In genomic region chr1:239125888-239126287, GRCh38 we compare ENCODE assay signal across 19 cellular contexts.
DNase-seq lines count a peak whose midpoint lies in the region; ATAC-seq and TF ChIP-seq lines count a peak whose summit lies in the region.
"Had no signal": no experiment of that assay in that cellular context is flagged by ENCODE, and none has a peak within 500 bp of the region (broad histone marks: within the 10 kb centered on the region; RNA-seq: fewer than 3 reads in every experiment).

No MANE protein-coding gene starts in this region.

- H3K23ac ChIP-seq in H9 (ENCODE audit: insufficient read length, low read depth, low read length), result no peak overlapping the region

- H2AFZ ChIP-seq in H9 (ENCODE audit: low read length), result no peak overlapping the region

- H3K36me3 ChIP-seq in iPS-20b (ENCODE audit: insufficient read depth, low read depth, low read length), result no peaks in the 10 kb centered on the region
- no peaks in the 10 kb centered on the region for H3K36me3 ChIP-seq in MG63
- H3K36me3 ChIP-seq: BE2C, HAP-1, Peyer's patch, SJCRH30 had no signal

- H3K56ac ChIP-seq in H9 (ENCODE audit: insufficient read length, low read depth, low read length), result no peak overlapping the region

- H2BK15ac ChIP-seq in H9 (ENCODE audit: low read depth, low read length), result no peak overlapping the region

- H3K27me3 Mint-ChIP-seq in H9 (ENCODE audit: low read depth), result no peaks in the 10 kb centered on the region

- no peak overlapping the region for H2BK120ac ChIP-seq in H9 (ENCODE audit: low read depth, low read length, poor library complexity, severe bottlenecking)

- H3K14ac ChIP-seq in H9 (ENCODE audit: insufficient read depth, low read length), result no peak overlapping the region

- H3K18ac ChIP-seq in H9 (ENCODE audit: insufficient read length, low read depth, low read length), result no peak overlapping the region

- peaks cover 0 to 2% of the 10 kb centered on the region in 2 experiments; a peak in 1 of 5 replicates for H3K9me3 Mint-ChIP-seq in H9

- no peak overlapping the region for H4K5ac ChIP-seq in H9 (ENCODE audit: insufficient read length, low read depth, low read length)

- DNase-seq in H9 (no peak), caudate nucleus (lab: John Stamatoyannopoulos, UW) (peak in 1 of 61 donors; percentile 5), substantia nigra (lab: John Stamatoyannopoulos, UW) (no peak), Right ventricle myocardium inferior (ENCODE audit: missing footprints) (no peak), MG63 (no peak)
- no peak for DNase-seq in activated effector memory CD4-positive, alpha-beta T cell treated with Interleukin-2 at 50 U/mL for 16 hours
- DNase-seq: BE2C, NCI-H1092, NCI-H1436 treated with DMSO at 0.1 percent for 48 hours, NCI-H1930, NCI-H2227 treated with DMSO at 0.1 percent for 48 hours, NCI-H510A, Peyer's patch, SJCRH30 had no signal

- 0 out of 7 replicates have a peak, but pooled peaks cover 0 to 7% (median 0%) of the 10 kb centered on the region in 3 experiments for H3K36me3 Mint-ChIP-seq in H9 (ENCODE audit: insufficient read depth in 1 of 3, low read depth in 3 of 3)

- H3K4me3 Mint-ChIP-seq in H9, result no peak overlapping the region; a peak in 1 of 5 replicates

- peak overlapping the region; percentile 31; the same call in 1 of the 2 replicates for H3K4me3 ChIP-seq in iPS-20b (ENCODE audit: low read length)
- no peak overlapping the region for H3K4me3 ChIP-seq in MG63
- H3K4me3 ChIP-seq: GM12878, HAP-1, K562, Peyer's patch, SJCRH30 had no signal

- no peak overlapping the region for H3T11ph ChIP-seq in H9 (ENCODE audit: low read length)

- no peak overlapping the region for H2BK5ac ChIP-seq in H9 (ENCODE audit: insufficient read length, low read length)

- no peak overlapping the region for H2BK12ac ChIP-seq in H9 (ENCODE audit: insufficient read length, low read depth, low read length)

- no peaks in the 10 kb centered on the region for H3K9me3 ChIP-seq in H9 (ENCODE audit: control insufficient read depth, low read depth, low read length)
- H3K9me3 ChIP-seq in iPS-20b (ENCODE audit: insufficient read depth, low read depth, low read length), result no peaks in the 10 kb centered on the region
- H3K9me3 ChIP-seq in MG63, result no peaks in the 10 kb centered on the region
- H3K9me3 ChIP-seq: BE2C, HAP-1, Peyer's patch, SJCRH30 had no signal

- no peaks in the 10 kb centered on the region for H4K20me1 ChIP-seq in H9 (ENCODE audit: control insufficient read depth, insufficient read depth, insufficient read length)

- no peak overlapping the region for H2BK20ac ChIP-seq in H9 (ENCODE audit: low read depth, low read length, poor library complexity, severe bottlenecking)

- H3K9ac ChIP-seq in H9 (ENCODE audit: extremely low read depth, insufficient read length, low read length) (no peak overlapping the region), iPS-20b (ENCODE audit: low read depth, low read length) (peak overlapping the region; percentile 42; the same call in 1 of the 2 replicates)

- peaks cover 46 to 53% of the 10 kb centered on the region in 2 experiments for H3K4me1 Mint-ChIP-seq in H9

- intact Hi-C loops in Right ventricle myocardium inferior (cut with DNase I), result no loop called here

- H3K27me3 ChIP-seq in H9 (ENCODE audit: insufficient read depth, low read length) (no peaks in the 10 kb centered on the region), iPS-20b (ENCODE audit: insufficient read depth, low read length) (no peaks in the 10 kb centered on the region), MG63 (no peaks in the 10 kb centered on the region)
- H3K27me3 ChIP-seq: BE2C, Peyer's patch, SJCRH30 had no signal

- no peak overlapping the region for H4K91ac ChIP-seq in H9 (ENCODE audit: insufficient read length, low read depth, low read length)

- no peaks in the 10 kb centered on the region for H3K79me2 ChIP-seq in H9 (ENCODE audit: insufficient read depth, low read length)

- H2AK5ac ChIP-seq in H9 (ENCODE audit: insufficient read length, low read length), result no peak overlapping the region

- peak overlapping the region; percentile 41 for H3K4me2 ChIP-seq in H9 (ENCODE audit: insufficient read depth, insufficient read length, low read length)

- peak overlapping the region; percentile 47 for H3K27ac ChIP-seq in H9 (ENCODE audit: insufficient read length, low read depth, low read length)
- peak overlapping the region; percentile 48 for H3K27ac ChIP-seq in caudate nucleus (ENCODE audit: low read depth, low read length)
- H3K27ac ChIP-seq in iPS-20b (ENCODE audit: low read length), result peak overlapping the region; percentile 74
- peak overlapping the region; percentile 70 for H3K27ac ChIP-seq in substantia nigra (ENCODE audit: low read depth, low read length, poor library complexity, severe bottlenecking)
- H3K27ac ChIP-seq: Peyer's patch, SJCRH30 had no signal

- no peak overlapping the region for H4K8ac ChIP-seq in H9 (replicated peaks; ENCODE audit: insufficient read length, low read depth, low read length)

- no peaks in the 10 kb centered on the region for H3K79me1 ChIP-seq in H9 (ENCODE audit: insufficient read depth, low read depth, low read length, poor library complexity, severe bottlenecking)

- no peaks in the 10 kb centered on the region for H3K23me2 ChIP-seq in H9 (ENCODE audit: insufficient read length, low read depth, low read length, poor library complexity, severe bottlenecking)

- TF ChIP-seq CTCF in H9 (conservative IDR thresholded peaks at IDR 0.05), result no peak

- no peak overlapping the region for H3K4ac ChIP-seq in H9 (ENCODE audit: low read depth, low read length)

- peak overlapping the region; percentile 79 to 90 (median 84); a peak in 6 of 7 replicates for H3K27ac Mint-ChIP-seq in H9

- peaks cover 18% of the 10 kb centered on the region for H3K4me1 ChIP-seq in H9 (ENCODE audit: insufficient read depth, low read length)
- peaks cover 38% of the 10 kb centered on the region for H3K4me1 ChIP-seq in iPS-20b (ENCODE audit: insufficient read depth, low read length)
- H3K4me1 ChIP-seq: HAP-1, Peyer's patch, SJCRH30 had no signal

- ATAC-seq in Right ventricle myocardium inferior, result no peak
- ATAC-seq: GM12878, HepG2, K562 had no signal
